In genomic region chr2:583666-584065, GRCh38 we compare ENCODE assay signal across 18 cellular contexts.
DNase-seq lines count a peak whose midpoint lies in the region; ATAC-seq and TF ChIP-seq lines count a peak whose summit lies in the region.
"Had no signal": no experiment of that assay in that cellular context is flagged by ENCODE, and none has a peak within 500 bp of the region (broad histone marks: within the 10 kb centered on the region; RNA-seq: fewer than 3 reads in every experiment).

No MANE protein-coding gene starts in this region.

- H3K4me1 ChIP-seq in DOHH2 (ENCODE audit: control insufficient read depth, low read length) (peaks cover 8% of the 10 kb centered on the region; the same call in 1 of the 2 replicates), HCT116 (ENCODE audit: control insufficient read depth in 1 of 2, insufficient read depth in 2 of 2, low read length in 2 of 2) (no peaks in the 10 kb centered on the region), spleen (peaks cover 0 to 17% (median 10%) of the 10 kb centered on the region in 6 donors), colonic mucosa (no peaks in the 10 kb centered on the region)
- H3K4me1 ChIP-seq: A549, Caco-2 had no signal

- 0 out of 2 replicates have a peak, but pooled peaks cover 3% of the 10 kb centered on the region for H3K4me1 Mint-ChIP-seq in WTC11

- peaks cover 4% of the 10 kb centered on the region; the same call in 1 of the 2 replicates for H3K27me3 Mint-ChIP-seq in WTC11 (ENCODE audit: low read depth)

- no TSS peak for BruUV-seq in HCT116 (replicated peaks; lab: Mats Ljungman, UMichigan)

- no peak overlapping the region for H3K27ac Mint-ChIP-seq in WTC11
- H3K27ac Mint-ChIP-seq: CD14-positive monocyte had no signal

- H3K27ac ChIP-seq in DOHH2 (ENCODE audit: low read depth, low read length) (no peak overlapping the region), HCT116 (ENCODE audit: low read depth, low read length) (no peak overlapping the region), spleen (no peak overlapping the region), colonic mucosa (no peak overlapping the region)
- H3K27ac ChIP-seq: A549 had no signal

- no peaks in the 10 kb centered on the region for H3K9me2 ChIP-seq in DOHH2 (replicated peaks; ENCODE audit: control insufficient read depth, low read length)
- no peaks in the 10 kb centered on the region for H3K9me2 ChIP-seq in HCT116 (ENCODE audit: insufficient read depth)

- H3K9me3 ChIP-seq in DOHH2 (ENCODE audit: control insufficient read depth, insufficient read depth, low read length) = no peaks in the 10 kb centered on the region
- H3K9me3 ChIP-seq in HCT116 (ENCODE audit: control insufficient read depth in 1 of 2, insufficient read depth in 1 of 2, low read depth in 1 of 2, low read length in 2 of 2) = no peaks in the 10 kb centered on the region
- no peaks in the 10 kb centered on the region for H3K9me3 ChIP-seq in spleen
- no peaks in the 10 kb centered on the region for H3K9me3 ChIP-seq in colonic mucosa
- H3K9me3 ChIP-seq: A549, Caco-2 had no signal

- H3K36me3 ChIP-seq in DOHH2 (ENCODE audit: control insufficient read depth, low read length) = no peaks in the 10 kb centered on the region
- H3K36me3 ChIP-seq in HCT116 (ENCODE audit: control insufficient read depth in 1 of 2, insufficient read depth in 2 of 2, low read length in 2 of 2) = no peaks in the 10 kb centered on the region
- no peaks in the 10 kb centered on the region for H3K36me3 ChIP-seq in spleen
- H3K36me3 ChIP-seq in colonic mucosa = no peaks in the 10 kb centered on the region

- WGBS in spleen, 5 donors = 68 to 86% (median 79%) methylated on average over 13 of the region's 13 CpGs

- H3K27me3 ChIP-seq in DOHH2 (ENCODE audit: control insufficient read depth, low read length) (no peaks in the 10 kb centered on the region), HCT116 (ENCODE audit: insufficient read depth, low read length) (no peaks in the 10 kb centered on the region), spleen (replicated peaks in 1 of 7) (peaks cover 0 to 34% (median 0%) of the 10 kb centered on the region in 7 donors), colonic mucosa (no peaks in the 10 kb centered on the region)

- no peaks in the 10 kb centered on the region for H3K36me3 Mint-ChIP-seq in WTC11
- H3K36me3 Mint-ChIP-seq: CD14-positive monocyte had no signal

- intact Hi-C loops in HCT116 (cut with micrococcal nuclease) (no loop called here), spleen (cut with DNase I; ENCODE audit: low total_unique reads) (no loop called here), colonic mucosa (cut with DNase I) (no loop called here)

- H4K20me1 ChIP-seq in DOHH2 (ENCODE audit: control insufficient read depth, insufficient read depth, low read depth, low read length) (no peaks in the 10 kb centered on the region), HCT116 (ENCODE audit: insufficient read depth) (no peaks in the 10 kb centered on the region)

- RAD21 ChIA-PET in HCT116 (lab: Charles Lee; ENCODE audit: low non-redundant PET in 1 of 2, low total read pairs in 2 of 2, uncharacterized antibody in 2 of 2, unreplicated experiment in 2 of 2) = no interaction called here

- CTCF ChIA-PET in HCT116 (lab: Charles Lee) (no interaction called here), WTC11 (lab: Charles Lee) (interaction anchor here (1.3 kb wide), 1 partner anchor 53 kb away, joined by 5 read pairs; no protein-coding TSS in a partner anchor)

- no peaks in the 10 kb centered on the region for H3F3A ChIP-seq in DOHH2 (ENCODE audit: control insufficient read depth, insufficient read depth)

- peak; percentile 18 for TF ChIP-seq CTCF in DOHH2 (IDR thresholded peaks at IDR 0.05; ENCODE audit: low read depth, low read length, poor library complexity, severe bottlenecking)
- TF ChIP-seq CTCF in HCT116 (IDR thresholded peaks at IDR 0.05 in 2 of 3, conservative IDR thresholded peaks at IDR 0.05 in 1 of 3; ENCODE audit: borderline replicate concordance in 1 of 3, insufficient read depth in 1 of 3, low read depth in 2 of 3, low read length in 2 of 3) = peak; percentile 17 to 39 (median 30); a peak in 3 of 6 replicates
- no peak for TF ChIP-seq CTCF in WTC11 (IDR thresholded peaks at IDR 0.05)
- TF ChIP-seq CTCF in spleen (IDR thresholded peaks at IDR 0.05 in 8 of 11, conservative IDR thresholded peaks at IDR 0.05 in 3 of 11) = no peak
- no peak for TF ChIP-seq CTCF in colonic mucosa (IDR thresholded peaks at IDR 0.05)

- H3K79me2 ChIP-seq in DOHH2 (ENCODE audit: control insufficient read depth, low read length) = no peaks in the 10 kb centered on the region
- no peaks in the 10 kb centered on the region for H3K79me2 ChIP-seq in HCT116 (ENCODE audit: insufficient read depth, low read length)

- H3K9me3 Mint-ChIP-seq in WTC11 = no peaks in the 10 kb centered on the region

- TF ChIP-seq POLR2A in HCT116 (IDR thresholded peaks at IDR 0.05; ENCODE audit: borderline replicate concordance, extremely low read depth, insufficient read depth, insufficient read length) = no peak
- TF ChIP-seq POLR2A in spleen (IDR thresholded peaks at IDR 0.05) = no peak

- H2AFZ ChIP-seq in HCT116 (ENCODE audit: low read depth, low read length, poor library complexity, severe bottlenecking) = no peak overlapping the region

- no peak for TF ChIP-seq RAD21 in HCT116 (IDR thresholded peaks at IDR 0.05; ENCODE audit: low read depth)

- ATAC-seq in HCT116 = no peak
- peak; percentile 58; the same call in 1 of the 2 replicates for ATAC-seq in WTC11
- ATAC-seq: A549 had no signal

- no peak overlapping the region for H3K4me3 ChIP-seq in DOHH2 (ENCODE audit: low read length)
- H3K4me3 ChIP-seq in HCT116 (replicated peaks in 1 of 2; ENCODE audit: low read depth in 1 of 2, low read length in 2 of 2) = no peak overlapping the region
- no peak overlapping the region for H3K4me3 ChIP-seq in spleen
- H3K4me3 ChIP-seq in colonic mucosa = no peak overlapping the region
- H3K4me3 ChIP-seq: A549 had no signal

- H3K4me2 ChIP-seq in DOHH2 (ENCODE audit: low read length) (no peak overlapping the region), HCT116 (ENCODE audit: low read length) (no peak overlapping the region)
- H3K4me2 ChIP-seq: A549 had no signal

- POLR2A ChIA-PET in HCT116 (lab: Charles Lee) = no interaction called here
- POLR2A ChIA-PET in WTC11 (lab: Charles Lee) = no interaction called here

- H3K9ac ChIP-seq in HCT116 (ENCODE audit: low read length) (no peak overlapping the region), colonic mucosa (ENCODE audit: low read depth in 2 of 2, low read length in 2 of 2) (no peak overlapping the region)

- DNase-seq in HCT116 (ENCODE audit: low read depth, low spot score) (no peak), WTC11 (ENCODE audit: low spot score) (no peak), islet precursor cell (peak; percentile 49), spleen (no peak), NCI-H187 (lab: John Stamatoyannopoulos, UW) (no peak), colonic mucosa (no peak)
- DNase-seq: Caco-2, DMS53, Karpas-422, NCI-H1417, NCI-H2029, NCI-H2171 treated with DMSO at 0.1 percent for 48 hours, NCI-H510A, NCI-H82, SHP77 treated with DMSO at 0.1 percent for 48 hours had no signal

- no peak overlapping the region for H3K4me3 Mint-ChIP-seq in WTC11
- H3K4me3 Mint-ChIP-seq: CD14-positive monocyte had no signal

TF ChIP-seq in HCT116, 20 proteins besides CTCF, POLR2A, EP300 and RAD21 (continues in another document):
- no peak for TF ChIP-seq ATF3 (IDR thresholded peaks at IDR 0.05)
- no peak for TF ChIP-seq FOSL1 (IDR thresholded peaks at IDR 0.05; ENCODE audit: low read depth)
- no peak for TF ChIP-seq SIN3A (IDR thresholded peaks at IDR 0.05; ENCODE audit: low read depth)
- no peak for TF ChIP-seq EZH2 (IDR thresholded peaks at IDR 0.05)
- TF ChIP-seq POLR2AphosphoS5 (IDR thresholded peaks at IDR 0.05; ENCODE audit: low read depth, low read length) = no peak
- no peak for TF ChIP-seq SP1 (IDR thresholded peaks at IDR 0.05; ENCODE audit: low read depth)
- no peak for TF ChIP-seq CEBPB (IDR thresholded peaks at IDR 0.05; ENCODE audit: low read depth)
- no peak for TF ChIP-seq EGR1 (IDR thresholded peaks at IDR 0.05; ENCODE audit: low read depth)
- TF ChIP-seq JUND (IDR thresholded peaks at IDR 0.05) = no peak
- TF ChIP-seq MAX (IDR thresholded peaks at IDR 0.05) = no peak
- no peak for TF ChIP-seq YY1 (IDR thresholded peaks at IDR 0.05; ENCODE audit: extremely low read depth, insufficient replicate concordance, low read depth, low read length)
- TF ChIP-seq ZFX (IDR thresholded peaks at IDR 0.05) = no peak
- no peak for TF ChIP-seq ZNF274 (IDR thresholded peaks at IDR 0.05; ENCODE audit: low read depth, low read length)

TF ChIP-seq in WTC11, 78 proteins besides CTCF, POLR2A, EP300 and RAD21 (continues in another document):
- TF ChIP-seq NFE2L1 (CRISPR knock-in tag; IDR thresholded peaks at IDR 0.05) = no peak
- no peak for TF ChIP-seq E2F4 (CRISPR knock-in tag; IDR thresholded peaks at IDR 0.05; ENCODE audit: borderline replicate concordance, low read depth)
- no peak for TF ChIP-seq CBFB (CRISPR knock-in tag; IDR thresholded peaks at IDR 0.05; ENCODE audit: low read depth)

Comparison
In these comparisons a context has a peak if more than half of its experiments do, and no peak if none do; other contexts are left out.
1. CTCF ChIP-seq: peak in DOHH2 (single experiment) and HCT116 (3 of 3); none in WTC11 (single experiment), spleen (0 of 11) and colonic mucosa (single experiment).